Comparison of ENCODE assay signal across 9 cellular contexts in genomic region chr6:41846666-41847237, GRCh38. TPM values are rescaled to one million over a fixed set of nuclear protein-coding genes. Genes with fewer than 3 reads are reported as not detected.
DNase-seq lines count a peak whose midpoint lies in the region; ATAC-seq and TF ChIP-seq lines count a peak whose summit lies in the region.
"Had no signal": no experiment of that assay in that cellular context is flagged by ENCODE, and none has a peak within 500 bp of the region (broad histone marks: within the 10 kb centered on the region; RNA-seq: fewer than 3 reads in every experiment).

No MANE protein-coding gene starts in this region.

- POLR2A ChIA-PET in CD4-positive, alpha-beta T cell (lab: Charles Lee): no interaction called here

- H3K36me3 Mint-ChIP-seq in CD4-positive, alpha-beta T cell (ENCODE audit: low read depth): no peaks in the 10 kb centered on the region

- H3K9me3 ChIP-seq in CD4-positive, alpha-beta T cell (ENCODE audit: control insufficient read depth, low read length): no peaks in the 10 kb centered on the region

- no peaks in the 10 kb centered on the region for H3K27me3 ChIP-seq in CD4-positive, alpha-beta T cell (ENCODE audit: control insufficient read depth, insufficient read depth, low read length)
- H3K27me3 ChIP-seq in H7 (ENCODE audit: control insufficient read depth, insufficient read depth, low read length): no peaks in the 10 kb centered on the region

- DNase-seq in CD4-positive, alpha-beta T cell: peak; percentile 18 to 41 (median 34)
- DNase-seq in H7 (peak; percentile 66), NCI-H446 treated with DMSO at 0.1 percent for 48 hours (lab: John Stamatoyannopoulos, UW) (peak; percentile 71), cerebellar cortex (ENCODE audit: low spot score) (peak; percentile 57), left lobe of liver (ENCODE audit: low spot score) (peak; percentile 52), posterior vena cava (ENCODE audit: low spot score) (no peak)
- peak in 3 of 4 experiments; percentile 5 to 22 (median 17) for DNase-seq in activated CD4-positive, CD25-positive, alpha-beta regulatory T cell (lab: John Stamatoyannopoulos, UW)
- peak in 2 of 3 experiments; percentile 15 to 23 for DNase-seq in stimulated activated CD4-positive, alpha-beta T cell treated with anti-CD3 and anti-CD28 coated beads, TNF-alpha, amount 100 ng/mL, for 4 hours (ENCODE audit: low read depth in 3 of 3)

- peaks cover 6% of the 10 kb centered on the region for H3K4me1 Mint-ChIP-seq in CD4-positive, alpha-beta T cell (ENCODE audit: low read depth)

- ATAC-seq in CD4-positive, alpha-beta T cell (ENCODE audit: poor library complexity): peak; percentile 78
- ATAC-seq in left lobe of liver: peak; percentile 100

- no peaks in the 10 kb centered on the region for H3K9me3 Mint-ChIP-seq in CD4-positive, alpha-beta T cell
- H3K9me3 Mint-ChIP-seq: T-helper 1 cell treated with Interleukin-12 subunit alpha and Interleukin-12 subunit beta and Interleukin-4 antibody, amounts not matched to agents 30 μg/mL and 1 μg/mL, for 36 hours had no signal

- H3K27ac ChIP-seq in CD4-positive, alpha-beta T cell (ENCODE audit: low read depth, low read length): no peak overlapping the region

- H3K27ac Mint-ChIP-seq in CD4-positive, alpha-beta T cell: no peak overlapping the region
- H3K27ac Mint-ChIP-seq: T-helper 1 cell treated with Interleukin-12 subunit alpha and Interleukin-12 subunit beta and Interleukin-4 antibody, amounts not matched to agents 30 μg/mL and 1 μg/mL, for 36 hours had no signal

- H3K4me3 Mint-ChIP-seq in CD4-positive, alpha-beta T cell: no peak overlapping the region
- H3K4me3 Mint-ChIP-seq: T-helper 1 cell treated with Interleukin-12 subunit alpha and Interleukin-12 subunit beta and Interleukin-4 antibody, amounts not matched to agents 30 μg/mL and 1 μg/mL, for 36 hours had no signal

- CTCF ChIA-PET in CD4-positive, alpha-beta T cell (lab: Charles Lee): interaction anchor here (0.6 to 2.9 kb wide), 4 partner anchors 50 to 199 kb away, joined by 3 to 9 read pairs (median 4); no protein-coding TSS in a partner anchor

- H3K27me3 Mint-ChIP-seq in CD4-positive, alpha-beta T cell: no peaks in the 10 kb centered on the region

- peak; percentile 91 for TF ChIP-seq CTCF in CD4-positive, alpha-beta T cell (IDR thresholded peaks at IDR 0.05)

- no peak overlapping the region for H3K4me3 ChIP-seq in H7 (ENCODE audit: insufficient read depth, low read depth, low read length)

- H3K36me3 ChIP-seq in H7 (replicated peaks; ENCODE audit: control insufficient read depth, insufficient read depth, low read length): no peaks in the 10 kb centered on the region

- intact Hi-C loops in CD4-positive, alpha-beta T cell (cut with DNase I, micrococcal nuclease): loop anchor here (1.0 to 5.0 kb wide), 6 partner anchors 91 to 368 kb away; no protein-coding TSS in a partner anchor
- intact Hi-C loops in posterior vena cava (cut with DNase I): no loop called here

RNA-seq across cellular contexts. Expression of gene USP49, which starts 48.4 kb away (rescaled TPM):
- 1 to 10 TPM; 1.3 TPM for total RNA-seq in CD4-positive, alpha-beta T cell
- 2.9 and 3.5 TPM in 2 replicates for total RNA-seq in H7 (2014; rRNA removed; shearing (Covaris generic))
- total RNA-seq in left lobe of liver (1.9 TPM), posterior vena cava (1 to 10 TPM; 2.7 to 3.1 TPM)

RNA-seq across cellular contexts. Expression of gene TOMM6, which starts 59.3 kb away (rescaled TPM):
- 10 to 100 TPM; 78.8 to 83.2 TPM for total RNA-seq in CD4-positive, alpha-beta T cell
- total RNA-seq in H7 (2014; rRNA removed; shearing (Covaris generic)): 81.3 and 84.2 TPM in 2 replicates
- total RNA-seq in left lobe of liver: 72.3 TPM
- 100 to 1,000 TPM in 1 of 2 donors, 10 to 100 TPM in 1; 84.2 to 101 TPM for total RNA-seq in posterior vena cava

Comparison
In these comparisons a context has a peak if more than half of its experiments do, and no peak if none do; other contexts are left out.
1. intact Hi-C loops: an anchor here in CD4-positive, alpha-beta T cell (1.0 to 5.0 kb wide); none called in posterior vena cava.